In genomic region chr17:17691468-17692263, GRCh38 we compare ENCODE assay signal across 8 cellular contexts. TPM values are rescaled to one million over a fixed set of nuclear protein-coding genes. Genes with fewer than 3 reads are reported as not detected.
DNase-seq lines count a peak whose midpoint lies in the region; ATAC-seq and TF ChIP-seq lines count a peak whose summit lies in the region.

No MANE protein-coding gene starts in this region.

- H3K27ac Mint-ChIP-seq in activated naive CD4-positive, alpha-beta T cell treated with anti-CD3 and anti-CD28 coated beads for 36 hours = peak overlapping the region; percentile 83
- peak overlapping the region; percentile 86 for H3K27ac Mint-ChIP-seq in glutamatergic neuron (ENCODE audit: unreplicated experiment)
- H3K27ac Mint-ChIP-seq in activated T-cell treated with anti-CD3 and anti-CD28 coated beads, Interleukin-2, amount 50 U/mL, for 72 hours = no peak overlapping the region

- H3K4me3 ChIP-seq in Panc1 (ENCODE audit: low read depth in 2 of 2, low read length in 2 of 2) (no peak overlapping the region), tibial nerve (no peak overlapping the region)

- peak overlapping the region; percentile 99 for H3K27ac ChIP-seq in Panc1 (ENCODE audit: low read length)
- peak overlapping the region; percentile 11 to 98 (median 96) for H3K27ac ChIP-seq in tibial nerve

- H3K4me1 Mint-ChIP-seq in activated naive CD4-positive, alpha-beta T cell treated with anti-CD3 and anti-CD28 coated beads for 36 hours (ENCODE audit: low read depth) = peaks cover 61% of the 10 kb centered on the region
- H3K4me1 Mint-ChIP-seq in glutamatergic neuron (ENCODE audit: low read depth, unreplicated experiment) = peaks cover 48% of the 10 kb centered on the region
- peaks cover 63% of the 10 kb centered on the region for H3K4me1 Mint-ChIP-seq in activated T-cell treated with anti-CD3 and anti-CD28 coated beads, Interleukin-2, amount 50 U/mL, for 72 hours (ENCODE audit: low read depth)

- WGBS in tibial nerve, 2 donors = 47 to 57% methylated on average over 8 of the region's 8 CpGs

- POLR2A ChIA-PET in Panc1 (lab: Charles Lee) = no interaction called here

- in situ Hi-C loops in Panc1 (cut with HindIII; ENCODE audit: low pct_unique_long_range_greater_than_20kb, low sequenced_read_pairs) = no loop called here

- DNase-seq in activated naive CD4-positive, alpha-beta T cell treated with anti-CD3 and anti-CD28 coated beads for 36 hours = peak; percentile 69
- DNase-seq in activated naive CD4-positive, alpha-beta T cell treated with Interleukin-2 at 50 U/mL for 16 hours = no peak
- no peak for DNase-seq in Panc1 (ENCODE audit: low read depth, low spot score)
- DNase-seq in glutamatergic neuron = peak; percentile 65
- DNase-seq in tibial nerve (ENCODE audit: low spot score in 2 of 2) = no peak
- no peak for DNase-seq in cerebellum (ENCODE audit: low spot score)
- DNase-seq in activated T-cell treated with anti-CD3 and anti-CD28 coated beads, Interleukin-2, amount 50 U/mL, for 72 hours = no peak

- no peaks in the 10 kb centered on the region for H3K36me3 Mint-ChIP-seq in activated naive CD4-positive, alpha-beta T cell treated with anti-CD3 and anti-CD28 coated beads for 36 hours (ENCODE audit: low read depth)
- no peaks in the 10 kb centered on the region for H3K36me3 Mint-ChIP-seq in glutamatergic neuron (ENCODE audit: unreplicated experiment)
- no peaks in the 10 kb centered on the region for H3K36me3 Mint-ChIP-seq in activated T-cell treated with anti-CD3 and anti-CD28 coated beads, Interleukin-2, amount 50 U/mL, for 72 hours (ENCODE audit: insufficient read depth in 2 of 2)

- ATAC-seq in Panc1 (no peak), HG03439 (IDR thresholded peaks at IDR 0.05; ENCODE audit: unreplicated experiment) (no peak)
- no peak for ATAC-seq in activated T-cell treated with anti-CD3 and anti-CD28 coated beads, Interleukin-2, amount 50 U/mL, for 72 hours (replicated peaks in 1 of 2)

- peaks cover 83% of the 10 kb centered on the region for H3K4me1 ChIP-seq in Panc1 (ENCODE audit: control insufficient read depth, insufficient read depth, low read length)
- H3K4me1 ChIP-seq in tibial nerve = peaks cover 0 to 60% (median 43%) of the 10 kb centered on the region in 4 donors

- intact Hi-C loops in activated naive CD4-positive, alpha-beta T cell treated with anti-CD3 and anti-CD28 coated beads for 36 hours (cut with micrococcal nuclease) = loop anchor here (1.0 to 5.0 kb wide), 2 partner anchors 8 to 491 kb away; partner anchors contain the start of gene ALKBH5
- intact Hi-C loops in Panc1 (cut with micrococcal nuclease; ENCODE audit: unreplicated experiment) = no loop called here

- H3K4me3 Mint-ChIP-seq in activated naive CD4-positive, alpha-beta T cell treated with anti-CD3 and anti-CD28 coated beads for 36 hours = no peak overlapping the region
- peak overlapping the region; percentile 80 for H3K4me3 Mint-ChIP-seq in glutamatergic neuron (ENCODE audit: unreplicated experiment)
- H3K4me3 Mint-ChIP-seq in activated T-cell treated with anti-CD3 and anti-CD28 coated beads, Interleukin-2, amount 50 U/mL, for 72 hours = peak overlapping the region in 1 of 2 donors; percentile 33

- no peaks in the 10 kb centered on the region for H3K9me3 Mint-ChIP-seq in activated naive CD4-positive, alpha-beta T cell treated with anti-CD3 and anti-CD28 coated beads for 36 hours
- peaks cover 11% of the 10 kb centered on the region for H3K9me3 Mint-ChIP-seq in glutamatergic neuron (ENCODE audit: unreplicated experiment)
- H3K9me3 Mint-ChIP-seq in activated T-cell treated with anti-CD3 and anti-CD28 coated beads, Interleukin-2, amount 50 U/mL, for 72 hours = no peaks in the 10 kb centered on the region

- no peaks in the 10 kb centered on the region for H3K27me3 Mint-ChIP-seq in activated naive CD4-positive, alpha-beta T cell treated with anti-CD3 and anti-CD28 coated beads for 36 hours (ENCODE audit: low read depth)
- H3K27me3 Mint-ChIP-seq in glutamatergic neuron (ENCODE audit: unreplicated experiment) = peaks cover 15% of the 10 kb centered on the region
- no peaks in the 10 kb centered on the region for H3K27me3 Mint-ChIP-seq in activated T-cell treated with anti-CD3 and anti-CD28 coated beads, Interleukin-2, amount 50 U/mL, for 72 hours (ENCODE audit: low read depth)

- H3K36me3 ChIP-seq in Panc1 (ENCODE audit: control insufficient read depth, insufficient read depth, low read length) (no peaks in the 10 kb centered on the region), tibial nerve (no peaks in the 10 kb centered on the region)

- TF ChIP-seq CTCF in Panc1 (IDR thresholded peaks at IDR 0.05) (no peak), glutamatergic neuron (IDR thresholded peaks at IDR 0.05; ENCODE audit: partially characterized antibody, unreplicated experiment) (no peak), tibial nerve (IDR thresholded peaks at IDR 0.05) (no peak)

- CTCF ChIA-PET in activated naive CD4-positive, alpha-beta T cell treated with anti-CD3 and anti-CD28 coated beads for 36 hours (lab: Charles Lee) = interaction anchor here (1.3 to 1.9 kb wide), 3 partner anchors 9 to 66 kb away, joined by 3 to 6 read pairs (median 4); no protein-coding TSS in a partner anchor
- CTCF ChIA-PET in Panc1 (lab: Charles Lee) = interaction anchor here (0.5 kb wide), 1 partner anchor 106 kb away, joined by 3 read pairs; no protein-coding TSS in a partner anchor

- no peak for TF ChIP-seq EP300 in tibial nerve (IDR thresholded peaks at IDR 0.05)

- H3K9me3 ChIP-seq in Panc1 (ENCODE audit: control insufficient read depth, insufficient read depth, low read depth, low read length) (no peaks in the 10 kb centered on the region), tibial nerve (no peaks in the 10 kb centered on the region)

- BruUV-seq in Panc1 (replicated peaks; lab: Mats Ljungman, UMichigan) = no TSS peak

- no peaks in the 10 kb centered on the region for H3K27me3 ChIP-seq in Panc1 (ENCODE audit: control insufficient read depth, insufficient read depth, low read length)
- no peaks in the 10 kb centered on the region for H3K27me3 ChIP-seq in tibial nerve

- no peak for TF ChIP-seq POLR2A in tibial nerve (IDR thresholded peaks at IDR 0.05)

RNA-seq across cellular contexts. Expression of gene RAI1, which starts 10.4 kb away (rescaled TPM):
- total RNA-seq in activated naive CD4-positive, alpha-beta T cell treated with anti-CD3 and anti-CD28 coated beads for 36 hours = 10 to 100 TPM in 1 of 2 experiments, 1 to 10 TPM in 1; 9.2 to 12.0 TPM
- 51.0 TPM for total RNA-seq in Panc1 (2021; ENCODE audit: unreplicated experiment)
- 39.2 TPM for polyA plus RNA-seq in Panc1 (2012; ENCODE audit: insufficient read length)
- total RNA-seq in glutamatergic neuron (ENCODE audit: unreplicated experiment) = 70.2 TPM
- 10 to 100 TPM; 32.9 to 52.7 (median 45.9) TPM for total RNA-seq in tibial nerve
- 23.0 TPM for total RNA-seq in cerebellum
- total RNA-seq in activated T-cell treated with anti-CD3 and anti-CD28 coated beads, Interleukin-2, amount 50 U/mL, for 72 hours = 10 to 100 TPM; 19.5 to 21.3 TPM

Comparison
In these comparisons a context has a peak if more than half of its experiments do, and no peak if none do; other contexts are left out.
1. DNase-seq: peak in activated naive CD4-positive, alpha-beta T cell treated with anti-CD3 and anti-CD28 coated beads for 36 hours (single experiment) and glutamatergic neuron (single experiment); none in activated naive CD4-positive, alpha-beta T cell treated with Interleukin-2 at 50 U/mL for 16 hours (single experiment), Panc1 (single experiment), tibial nerve (0 of 2), cerebellum (single experiment) and activated T-cell treated with anti-CD3 and anti-CD28 coated beads, Interleukin-2, amount 50 U/mL, for 72 hours (0 of 2).